8 cellular contexts compared by ENCODE assay signal in genomic region chr3:52052831-52053306, GRCh38. TPM values are rescaled to one million over a fixed set of nuclear protein-coding genes. Genes with fewer than 3 reads are reported as not detected.
A peak's percentile ranks its signal among the peaks of the same experiment; 100 is the strongest.
DNase-seq lines count a peak whose midpoint lies in the region; ATAC-seq and TF ChIP-seq lines count a peak whose summit lies in the region.

No MANE protein-coding gene starts in this region.

- peak; percentile 44 for DNase-seq in GM19238 (ENCODE audit: insufficient read length, low spot score)
- DNase-seq in RPMI7951 (ENCODE audit: low read depth), result peak; percentile 82
- no peak for DNase-seq in astrocyte of the cerebellum (ENCODE audit: low read depth)
- peak; percentile 66 to 77 for DNase-seq in hippocampal formation (lab: John Stamatoyannopoulos, UW)
- peak; percentile 61 for DNase-seq in renal cortical epithelial cell (ENCODE audit: low read depth)

- in situ Hi-C loops in astrocyte of the cerebellum (cut with HindIII; ENCODE audit: low sequenced_read_pairs), result no loop called here

- ATAC-seq in GM19455 (IDR thresholded peaks at IDR 0.05; ENCODE audit: unreplicated experiment) (no peak), GM21515 (IDR thresholded peaks at IDR 0.05; ENCODE audit: unreplicated experiment) (no peak), HG03571 (IDR thresholded peaks at IDR 0.05; ENCODE audit: unreplicated experiment) (no peak)

- peak overlapping the region; percentile 26 for H3K4me3 ChIP-seq in astrocyte of the cerebellum (ENCODE audit: low read depth, low read length)

- TF ChIP-seq CTCF in astrocyte of the cerebellum (IDR thresholded peaks at IDR 0.05; ENCODE audit: low read depth, low read length, missing control alignments), result peak; percentile 52

RNA-seq across cellular contexts. Expression of gene DUSP7, which starts 3.5 kb away (rescaled TPM):
- total RNA-seq in RPMI7951 (2014; rRNA removed; shearing (Covaris generic)), result 16.9 and 18.5 TPM in 2 replicates
- 6.2 and 8.2 TPM in 2 replicates for total RNA-seq in renal cortical epithelial cell

RNA-seq across cellular contexts. Expression of gene RPL29, which starts 57.2 kb away (rescaled TPM):
- 1,313 and 1,434 TPM in 2 replicates for total RNA-seq in RPMI7951 (2014; rRNA removed; shearing (Covaris generic))
- total RNA-seq in renal cortical epithelial cell, result 846 and 1,109 TPM in 2 replicates
